In genomic region chr2:226733189-226733858, GRCh38 we compare ENCODE assay signal across 14 cellular contexts.
DNase-seq lines count a peak whose midpoint lies in the region; ATAC-seq and TF ChIP-seq lines count a peak whose summit lies in the region.
"Had no signal": no experiment of that assay in that cellular context is flagged by ENCODE, and none has a peak within 500 bp of the region (broad histone marks: within the 10 kb centered on the region; RNA-seq: fewer than 3 reads in every experiment).

No MANE protein-coding gene starts in this region.

- H3K27me3 ChIP-seq in RWPE2 (ENCODE audit: insufficient read depth, poor library complexity, severe bottlenecking), result no peaks in the 10 kb centered on the region
- H3K27me3 ChIP-seq in right cardiac atrium (ENCODE audit: control insufficient read depth, insufficient read depth), result no peaks in the 10 kb centered on the region
- H3K27me3 ChIP-seq: cardiac muscle cell had no signal

- H3K36me3 Mint-ChIP-seq in stimulated activated naive B cell treated with anti-CD40 and anti-IgM and Interleukin-4, amounts not matched to agents 10 μg/mL and 1 μg/mL and 100 μg/mL, for 72 hours, result peaks cover 0 to 4% of the 10 kb centered on the region in 2 donors

- ATAC-seq in Right ventricle myocardium inferior, result peak; percentile 67
- no peak for ATAC-seq in RWPE2 (ENCODE audit: low read depth)
- ATAC-seq in right cardiac atrium, result peak; percentile 32 to 50
- ATAC-seq in stimulated activated naive B cell treated with anti-CD40 and anti-IgM and Interleukin-4, amounts not matched to agents 10 μg/mL and 1 μg/mL and 100 μg/mL, for 72 hours (replicated peaks), result peak; percentile 74 to 79
- ATAC-seq in HG03095 (IDR thresholded peaks at IDR 0.05; ENCODE audit: unreplicated experiment), result no peak
- ATAC-seq in GM21515 (IDR thresholded peaks at IDR 0.05; ENCODE audit: unreplicated experiment), result no peak
- no peak for ATAC-seq in left colon

- intact Hi-C loops in Right ventricle myocardium inferior (cut with DNase I), result no loop called here
- intact Hi-C loops in cardiac septum (cut with DNase I), result loop anchor here (5.0 kb wide), 1 partner anchor 516 kb away; no protein-coding TSS in a partner anchor
- intact Hi-C loops in right cardiac atrium (cut with DNase I), result no loop called here
- intact Hi-C loops in left colon (cut with DNase I, micrococcal nuclease), result no loop called here

- no peak for TF ChIP-seq CTCF in RWPE2 (IDR thresholded peaks at IDR 0.05; ENCODE audit: poor library complexity, severe bottlenecking)

- H3K27ac Mint-ChIP-seq in stimulated activated naive B cell treated with anti-CD40 and anti-IgM and Interleukin-4, amounts not matched to agents 10 μg/mL and 1 μg/mL and 100 μg/mL, for 72 hours, result no peak overlapping the region

- H3K4me1 ChIP-seq in RWPE2 (ENCODE audit: insufficient read depth, poor library complexity, severe bottlenecking) (no peaks in the 10 kb centered on the region), right cardiac atrium (ENCODE audit: control insufficient read depth, insufficient read depth, low read length) (peaks cover 4% of the 10 kb centered on the region)

- H3K4me1 Mint-ChIP-seq in stimulated activated naive B cell treated with anti-CD40 and anti-IgM and Interleukin-4, amounts not matched to agents 10 μg/mL and 1 μg/mL and 100 μg/mL, for 72 hours, result peaks cover 0 to 4% of the 10 kb centered on the region in 2 donors

- H3K4me3 ChIP-seq in RWPE2 (ENCODE audit: severe bottlenecking) (no peak overlapping the region), right cardiac atrium (ENCODE audit: low read length) (no peak overlapping the region)
- H3K4me3 ChIP-seq: cardiac muscle cell had no signal

- H3K27me3 Mint-ChIP-seq in stimulated activated naive B cell treated with anti-CD40 and anti-IgM and Interleukin-4, amounts not matched to agents 10 μg/mL and 1 μg/mL and 100 μg/mL, for 72 hours, result no peaks in the 10 kb centered on the region

- whole genome bisulfite sequencing in right cardiac atrium, result 42% methylated on average over 6 of the region's 6 CpGs

- DNase-seq in Right ventricle myocardium inferior (ENCODE audit: missing footprints) (no peak), cardiac septum (ENCODE audit: low spot score) (no peak), RWPE2 (ENCODE audit: low spot score) (no peak), right cardiac atrium (no peak), left colon (no peak)
- DNase-seq in stimulated activated naive B cell treated with anti-CD40 and anti-IgM and Interleukin-4, amounts not matched to agents 10 μg/mL and 1 μg/mL and 100 μg/mL, for 72 hours, result no peak
- DNase-seq: activated CD4-positive, alpha-beta T cell treated with anti-CD3 and anti-CD28 coated beads, Interleukin-2, amount 50 U/mL, for 1 hour; activated gamma-delta T cell treated with Interleukin-2 at 50 U/mL for 16 hours; posterior cingulate gyrus; stimulated activated CD4-positive, alpha-beta T cell treated with anti-CD3 and anti-CD28 coated beads, Interleukin-4, amount 100 ng/mL, for 1 hour; stimulated activated naive CD4-positive, alpha-beta T cell had no signal

- H3K9me3 ChIP-seq in RWPE2 (ENCODE audit: severe bottlenecking) (no peaks in the 10 kb centered on the region), right cardiac atrium (ENCODE audit: control insufficient read depth, low read length) (no peaks in the 10 kb centered on the region)

- H3K4me3 Mint-ChIP-seq in stimulated activated naive B cell treated with anti-CD40 and anti-IgM and Interleukin-4, amounts not matched to agents 10 μg/mL and 1 μg/mL and 100 μg/mL, for 72 hours, result no peak overlapping the region

- H3K36me3 ChIP-seq in RWPE2 (ENCODE audit: low read depth), result peaks cover 50% of the 10 kb centered on the region

- H3K27ac ChIP-seq in RWPE2 (ENCODE audit: poor library complexity, severe bottlenecking), result peak overlapping the region; percentile 9
- no peak overlapping the region for H3K27ac ChIP-seq in right cardiac atrium (ENCODE audit: low read length)
- H3K27ac ChIP-seq: cardiac muscle cell had no signal

- H3K9me3 Mint-ChIP-seq in stimulated activated naive B cell treated with anti-CD40 and anti-IgM and Interleukin-4, amounts not matched to agents 10 μg/mL and 1 μg/mL and 100 μg/mL, for 72 hours, result peaks cover 0 to 2% of the 10 kb centered on the region in 2 donors

Comparison
In these comparisons a context has a peak if more than half of its experiments do, and no peak if none do; other contexts are left out.
1. ATAC-seq: peak in Right ventricle myocardium inferior (single experiment), right cardiac atrium (2 of 2) and stimulated activated naive B cell treated with anti-CD40 and anti-IgM and Interleukin-4, amounts not matched to agents 10 μg/mL and 1 μg/mL and 100 μg/mL, for 72 hours (2 of 2); none in RWPE2 (single experiment), HG03095 (single experiment), GM21515 (single experiment) and left colon (single experiment).